ENCODE assay signal across 9 cellular contexts in the genomic region with DNA sequence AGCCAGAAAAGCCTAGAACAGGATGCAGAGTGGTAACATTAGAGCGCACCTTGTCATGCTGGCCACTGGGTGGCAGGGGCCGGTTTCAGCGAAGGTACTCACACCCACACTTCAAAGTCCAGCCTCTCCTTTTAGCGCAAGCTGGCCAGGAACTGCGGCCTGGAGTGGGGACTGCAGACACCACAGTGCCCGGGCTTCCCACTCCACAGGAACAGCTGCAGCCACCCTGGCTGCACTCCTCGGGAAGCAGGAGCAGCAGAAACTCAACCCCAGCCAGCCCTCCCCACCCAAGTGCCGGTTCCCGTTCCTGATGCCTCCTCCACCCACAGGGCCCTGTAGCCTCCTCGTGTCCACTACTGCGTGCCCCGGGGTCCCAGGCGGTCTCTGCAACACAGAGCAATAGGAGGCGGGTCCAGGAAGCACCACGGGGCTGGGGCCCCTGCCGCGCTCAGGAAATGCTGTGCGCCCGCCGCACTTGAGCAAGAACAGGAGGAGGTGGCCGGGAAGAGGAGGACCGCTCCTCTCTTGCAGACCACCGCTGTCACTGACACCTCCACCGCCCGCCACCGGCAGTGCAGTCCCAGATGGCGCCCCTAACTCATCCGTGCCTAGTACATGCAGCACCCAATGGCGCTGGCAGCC. TPM values are rescaled to one million over a fixed set of nuclear protein-coding genes. Genes with fewer than 3 reads are reported as not detected.
DNase-seq lines count a peak whose midpoint lies in the region; ATAC-seq and TF ChIP-seq lines count a peak whose summit lies in the region.
"Had no signal": no experiment of that assay in that cellular context is flagged by ENCODE, and none has a peak within 500 bp of the region (broad histone marks: within the 10 kb centered on the region; RNA-seq: fewer than 3 reads in every experiment).

No MANE protein-coding gene starts in this region.

- no peaks in the 10 kb centered on the region for H3K36me3 ChIP-seq in H7 (replicated peaks; ENCODE audit: control insufficient read depth, insufficient read depth, low read length)

- WGBS in right cardiac atrium: 16% methylated on average over 29 of the region's 29 CpGs

- H3K4me3 ChIP-seq in H7 (ENCODE audit: insufficient read depth, low read depth, low read length) (peak overlapping the region; percentile 17), right cardiac atrium (ENCODE audit: low read length) (no peak overlapping the region), skin epidermis (peak overlapping the region in 4 of 7 experiments; percentile 1 to 18 (median 2))
- H3K4me3 ChIP-seq: SK-N-MC had no signal

- H3K27ac Mint-ChIP-seq in CD4-positive, alpha-beta T cell: peak overlapping the region; percentile 52
- H3K27ac Mint-ChIP-seq in activated naive CD8-positive, alpha-beta T cell treated with anti-CD3 and anti-CD28 coated beads, Interleukin-2, amount 50 U/mL, for 24 hours: no peak overlapping the region

- H3K27me3 Mint-ChIP-seq in CD4-positive, alpha-beta T cell: peaks cover 31% of the 10 kb centered on the region
- H3K27me3 Mint-ChIP-seq in activated naive CD8-positive, alpha-beta T cell treated with anti-CD3 and anti-CD28 coated beads, Interleukin-2, amount 50 U/mL, for 24 hours: peaks cover 21% of the 10 kb centered on the region

- no peaks in the 10 kb centered on the region for H3K4me1 ChIP-seq in right cardiac atrium (ENCODE audit: control insufficient read depth, insufficient read depth, low read length)

- intact Hi-C loops in CD4-positive, alpha-beta T cell (cut with DNase I, micrococcal nuclease): loop anchor here (2.0 to 5.0 kb wide), 3 partner anchors 65 to 270 kb away; partner anchors contain the start of gene FBXO7 (in 1 of the 2)
- intact Hi-C loops in right cardiac atrium (cut with DNase I): no loop called here

- no peak for ATAC-seq in CD4-positive, alpha-beta T cell (ENCODE audit: poor library complexity)
- peak; percentile 27 for ATAC-seq in activated naive CD8-positive, alpha-beta T cell treated with anti-CD3 and anti-CD28 coated beads, Interleukin-2, amount 50 U/mL, for 24 hours
- ATAC-seq in right cardiac atrium (peak; percentile 30 to 45), HG02798 (IDR thresholded peaks at IDR 0.05; ENCODE audit: poor library complexity, unreplicated experiment) (no peak)

- H3K9me3 ChIP-seq in CD4-positive, alpha-beta T cell (ENCODE audit: control insufficient read depth, low read length): no peaks in the 10 kb centered on the region
- no peaks in the 10 kb centered on the region for H3K9me3 ChIP-seq in right cardiac atrium (ENCODE audit: control insufficient read depth, low read length)

- peaks cover 9% of the 10 kb centered on the region for H3K27me3 ChIP-seq in CD4-positive, alpha-beta T cell (ENCODE audit: control insufficient read depth, insufficient read depth, low read length)
- peaks cover 41% of the 10 kb centered on the region for H3K27me3 ChIP-seq in H7 (ENCODE audit: control insufficient read depth, insufficient read depth, low read length)
- no peaks in the 10 kb centered on the region for H3K27me3 ChIP-seq in right cardiac atrium (ENCODE audit: control insufficient read depth, insufficient read depth)

- H3K9me3 Mint-ChIP-seq in CD4-positive, alpha-beta T cell: no peaks in the 10 kb centered on the region
- H3K9me3 Mint-ChIP-seq in activated naive CD8-positive, alpha-beta T cell treated with anti-CD3 and anti-CD28 coated beads, Interleukin-2, amount 50 U/mL, for 24 hours: no peaks in the 10 kb centered on the region

- POLR2A ChIA-PET in CD4-positive, alpha-beta T cell (lab: Charles Lee): interaction anchor here (0.6 kb wide), 1 partner anchor 8 kb away, joined by 3 read pairs; no protein-coding TSS in a partner anchor

- peaks cover 54% of the 10 kb centered on the region for H3K4me1 Mint-ChIP-seq in CD4-positive, alpha-beta T cell (ENCODE audit: low read depth)
- H3K4me1 Mint-ChIP-seq in activated naive CD8-positive, alpha-beta T cell treated with anti-CD3 and anti-CD28 coated beads, Interleukin-2, amount 50 U/mL, for 24 hours: peaks cover 12% of the 10 kb centered on the region

- CTCF ChIA-PET in CD4-positive, alpha-beta T cell (lab: Charles Lee): interaction anchor here (0.5 to 2.1 kb wide), 3 partner anchors 63 to 801 kb away, joined by 3 to 4 read pairs (median 4); no protein-coding TSS in a partner anchor

- H3K36me3 Mint-ChIP-seq in CD4-positive, alpha-beta T cell (ENCODE audit: low read depth): no peaks in the 10 kb centered on the region
- H3K36me3 Mint-ChIP-seq in activated naive CD8-positive, alpha-beta T cell treated with anti-CD3 and anti-CD28 coated beads, Interleukin-2, amount 50 U/mL, for 24 hours (ENCODE audit: low read depth): no peaks in the 10 kb centered on the region

- DNase-seq in CD4-positive, alpha-beta T cell: peak in 2 of 10 experiments; percentile 16 to 41
- DNase-seq in H7 (peak; percentile 79), NCI-H748 treated with DMSO at 0.1 percent for 48 hours (lab: John Stamatoyannopoulos, UW) (peak; percentile 42), right cardiac atrium (peak in 1 of 3 donors; percentile 67), GM19240 (ENCODE audit: insufficient read length, low spot score) (no peak)
- DNase-seq in activated naive CD8-positive, alpha-beta T cell treated with anti-CD3 and anti-CD28 coated beads, Interleukin-2, amount 50 U/mL, for 24 hours: peak; percentile 23

- TF ChIP-seq CTCF in CD4-positive, alpha-beta T cell (IDR thresholded peaks at IDR 0.05): peak; percentile 35

- no peak overlapping the region for H3K27ac ChIP-seq in CD4-positive, alpha-beta T cell (ENCODE audit: low read depth, low read length)
- H3K27ac ChIP-seq in right cardiac atrium (ENCODE audit: low read length) (no peak overlapping the region), skin epidermis (no peak overlapping the region)
- H3K27ac ChIP-seq: SK-N-MC had no signal

- peak overlapping the region; percentile 89 for H3K4me3 Mint-ChIP-seq in CD4-positive, alpha-beta T cell
- H3K4me3 Mint-ChIP-seq in activated naive CD8-positive, alpha-beta T cell treated with anti-CD3 and anti-CD28 coated beads, Interleukin-2, amount 50 U/mL, for 24 hours: no peak overlapping the region

RNA-seq across cellular contexts. Expression of gene RFPL2, which starts 2.2 kb away (rescaled TPM):
- total RNA-seq in CD4-positive, alpha-beta T cell: under 1 TPM; 0.30 to 0.47 TPM
- total RNA-seq in H7 (2014; rRNA removed; shearing (Covaris generic)): 0.15 and 0.45 TPM in 2 replicates
- total RNA-seq in right cardiac atrium: not detected
- polyA plus RNA-seq in right cardiac atrium: not detected

RNA-seq across cellular contexts. Expression of gene C22orf42, which starts 43.6 kb away (rescaled TPM):
- not detected for total RNA-seq in CD4-positive, alpha-beta T cell
- total RNA-seq in H7 (2014; rRNA removed; shearing (Covaris generic)): not detected in 2 replicates
- total RNA-seq in right cardiac atrium: not detected
- polyA plus RNA-seq in right cardiac atrium: not detected

RNA-seq across cellular contexts. Expression of gene SLC5A4, which starts 52.5 kb away (rescaled TPM):
- total RNA-seq in CD4-positive, alpha-beta T cell: not detected
- total RNA-seq in H7 (2014; rRNA removed; shearing (Covaris generic)): not detected in 2 replicates
- total RNA-seq in right cardiac atrium: 1 to 10 TPM in 1 of 4 donors, under 1 TPM in 2, not detected in 1; 0.31 to 1.0 (median 0.32) TPM
- polyA plus RNA-seq in right cardiac atrium: 0.36 TPM

Comparison
In these comparisons a context has a peak if more than half of its experiments do, and no peak if none do; other contexts are left out.
1. ATAC-seq: peak in activated naive CD8-positive, alpha-beta T cell treated with anti-CD3 and anti-CD28 coated beads, Interleukin-2, amount 50 U/mL, for 24 hours (single experiment) and right cardiac atrium (2 of 2); none in CD4-positive, alpha-beta T cell (single experiment) and HG02798 (single experiment).
2. intact Hi-C loops: an anchor here in CD4-positive, alpha-beta T cell (2.0 to 5.0 kb wide); none called in right cardiac atrium.